In genomic region chr6:26055670-26056582, GRCh38 we compare ENCODE assay signal across 8 cellular contexts. TPM values are rescaled to one million over a fixed set of nuclear protein-coding genes. Genes with fewer than 3 reads are reported as not detected.
DNase-seq lines count a peak whose midpoint lies in the region; ATAC-seq and TF ChIP-seq lines count a peak whose summit lies in the region.

No MANE protein-coding gene starts in this region.

- DNase-seq in AG08396 (ENCODE audit: low spot score) (peak; percentile 93), NCI-H2227 (lab: John Stamatoyannopoulos, UW; ENCODE audit: unreplicated experiment) (peak; percentile 92), WTC11 (ENCODE audit: low spot score) (peak; percentile 77), islet precursor cell (peak; percentile 94)
- peak; percentile 81 to 90 for DNase-seq in central memory CD8-positive, alpha-beta T cell (ENCODE audit: low spot score in 2 of 2)
- peak; percentile 73 for DNase-seq in stimulated activated CD4-positive, alpha-beta T cell treated with anti-CD3 and anti-CD28 coated beads, Interleukin-12 subunit alpha, Interleukin-12 subunit beta, amount 100 ng/mL, for 4 hours

- peak overlapping the region; percentile 89 for H3K4me3 Mint-ChIP-seq in WTC11
- H3K4me3 Mint-ChIP-seq in central memory CD8-positive, alpha-beta T cell: peak overlapping the region; percentile 86

- no peaks in the 10 kb centered on the region for H3K27me3 Mint-ChIP-seq in WTC11 (ENCODE audit: low read depth)
- H3K27me3 Mint-ChIP-seq in central memory CD8-positive, alpha-beta T cell: no peaks in the 10 kb centered on the region

- no peak for TF ChIP-seq CTCF in WTC11 (IDR thresholded peaks at IDR 0.05)

- no peaks in the 10 kb centered on the region for H3K9me3 Mint-ChIP-seq in WTC11
- no peaks in the 10 kb centered on the region for H3K9me3 Mint-ChIP-seq in central memory CD8-positive, alpha-beta T cell

- H3K27ac Mint-ChIP-seq in WTC11: peak overlapping the region; percentile 98
- H3K27ac Mint-ChIP-seq in central memory CD8-positive, alpha-beta T cell (ENCODE audit: low read depth): peak overlapping the region; percentile 90

- peaks cover 25% of the 10 kb centered on the region for H3K4me1 Mint-ChIP-seq in WTC11
- H3K4me1 Mint-ChIP-seq in central memory CD8-positive, alpha-beta T cell: peaks cover 26% of the 10 kb centered on the region

- no peaks in the 10 kb centered on the region for H3K36me3 Mint-ChIP-seq in WTC11
- H3K36me3 Mint-ChIP-seq in central memory CD8-positive, alpha-beta T cell (ENCODE audit: insufficient read depth): peaks cover 29% of the 10 kb centered on the region

- POLR2A ChIA-PET in WTC11 (lab: Charles Lee): interaction anchor here (0.9 to 3.2 kb wide), 20 partner anchors 10 to 1837 kb away, joined by 3 to 87 read pairs (median 6); partner anchors contain the start of gene HFE

- ATAC-seq in GM18909 (IDR thresholded peaks at IDR 0.05; ENCODE audit: poor library complexity, unreplicated experiment): peak; percentile 79
- ATAC-seq in HG03159 (IDR thresholded peaks at IDR 0.05; ENCODE audit: unreplicated experiment): peak; percentile 71
- peak; percentile 81 for ATAC-seq in WTC11
- ATAC-seq in central memory CD8-positive, alpha-beta T cell (replicated peaks; ENCODE audit: extremely low read depth, poor library complexity, severe bottlenecking): peak; percentile 74

- CTCF ChIA-PET in WTC11 (lab: Charles Lee): interaction anchor here (1.6 kb wide), 1 partner anchor 30 kb away, joined by 4 read pairs; no protein-coding TSS in a partner anchor

TF ChIP-seq in WTC11, 78 proteins besides CTCF, POLR2A, EP300 and RAD21 (continues in another document):
- TF ChIP-seq MAX (CRISPR knock-in tag; IDR thresholded peaks at IDR 0.05) (peak; percentile 60), MYBL2 (CRISPR knock-in tag; IDR thresholded peaks at IDR 0.05) (peak; percentile 87), IRF2 (CRISPR knock-in tag; IDR thresholded peaks at IDR 0.05; ENCODE audit: borderline replicate concordance, low read depth) (0 out of 2 replicates have a peak, but pooled peaks have one; percentile 89), TEAD1 (CRISPR knock-in tag; IDR thresholded peaks at IDR 0.05) (peak; percentile 78), MLX (CRISPR knock-in tag; IDR thresholded peaks at IDR 0.05) (no peak), PRRX2 (CRISPR knock-in tag; IDR thresholded peaks at IDR 0.05) (0 out of 2 replicates have a peak, but pooled peaks have one; percentile 11), USF2 (CRISPR knock-in tag; IDR thresholded peaks at IDR 0.05) (no peak), ZMAT4 (CRISPR knock-in tag; IDR thresholded peaks at IDR 0.05) (no peak), AR (CRISPR knock-in tag; IDR thresholded peaks at IDR 0.05) (peak; percentile 65; the same call in 1 of the 2 replicates), ATF3 (CRISPR knock-in tag; conservative IDR thresholded peaks at IDR 0.05) (peak; percentile 44; the same call in 1 of the 2 replicates), ATF2 (CRISPR knock-in tag; IDR thresholded peaks at IDR 0.05; ENCODE audit: borderline replicate concordance, low read depth) (peak; percentile 58; the same call in 1 of the 2 replicates), ZNF512 (CRISPR knock-in tag; IDR thresholded peaks at IDR 0.05; ENCODE audit: borderline replicate concordance) (0 out of 2 replicates have a peak, but pooled peaks have one; percentile 42), JAZF1 (CRISPR knock-in tag; IDR thresholded peaks at IDR 0.05) (peak; percentile 45; the same call in 1 of the 2 replicates), ERG (CRISPR knock-in tag; IDR thresholded peaks at IDR 0.05) (no peak; the same call in 1 of the 2 replicates), ZNF232 (CRISPR knock-in tag; IDR thresholded peaks at IDR 0.05) (no peak), CBFB (CRISPR knock-in tag; IDR thresholded peaks at IDR 0.05; ENCODE audit: low read depth) (no peak), KAT7 (CRISPR knock-in tag; IDR thresholded peaks at IDR 0.05; ENCODE audit: borderline replicate concordance) (peak; percentile 82), RELA (CRISPR knock-in tag; IDR thresholded peaks at IDR 0.05; ENCODE audit: borderline replicate concordance) (peak; percentile 37; the same call in 1 of the 2 replicates), OVOL2 (CRISPR knock-in tag; IDR thresholded peaks at IDR 0.05; ENCODE audit: borderline replicate concordance) (peak; percentile 72; the same call in 1 of the 2 replicates)

RNA-seq across cellular contexts. Expression of gene HFE, which starts 31.3 kb away (rescaled TPM):
- total RNA-seq in WTC11 (2021): 1.9 to 2.4 TPM (median 2.0 TPM) in 3 replicates

Comparison
In these comparisons a context has a peak if more than half of its experiments do, and no peak if none do; other contexts are left out.
1. Peak in every context shown above with its lines: DNase-seq and ATAC-seq.